ENCODE assay signal across 1 cellular context in genomic region chr13:35475131-35475959, GRCh38.
A peak's percentile ranks its signal among the peaks of the same experiment; 100 is the strongest.
TF ChIP-seq lines count a peak whose summit lies in the region.

No MANE protein-coding gene starts in this region.

TF ChIP-seq in H1, 55 proteins besides CTCF, POLR2A, EP300 and RAD21 (continued from another document):
- TF ChIP-seq TCF12 (IDR thresholded peaks at IDR 0.05; ENCODE audit: low read depth, low read length) (0 out of 2 replicates have a peak, but pooled peaks have one; percentile 14), KDM4A (IDR thresholded peaks at IDR 0.05; ENCODE audit: low read depth, low read length, severe bottlenecking) (peak; percentile 55), RNF2 (IDR thresholded peaks at IDR 0.05; ENCODE audit: borderline replicate concordance, low read depth, low read length, missing control alignments, poor library complexity, severe bottlenecking) (peak; percentile 82), BCL11A (IDR thresholded peaks at IDR 0.05; ENCODE audit: low read depth in 2 of 2, low read length in 2 of 2) (no peak), EZH2 (IDR thresholded peaks at IDR 0.05; ENCODE audit: low read depth, low read length, severe bottlenecking) (peak; percentile 79), YY1 (IDR thresholded peaks at IDR 0.05; ENCODE audit: low read depth, low read length) (no peak), POU5F1 (IDR thresholded peaks at IDR 0.05; ENCODE audit: low read depth, low read length) (no peak), ZNF274 (IDR thresholded peaks at IDR 0.05; ENCODE audit: borderline replicate concordance, extremely low read depth, low read length) (no peak), TBP (IDR thresholded peaks at IDR 0.05; ENCODE audit: low read depth, low read length) (0 out of 2 replicates have a peak, but pooled peaks have one; percentile 20), CHD2 (IDR thresholded peaks at IDR 0.05; ENCODE audit: low read length) (peak; percentile 59)
